17 cellular contexts compared by ENCODE assay signal in the genomic region with DNA sequence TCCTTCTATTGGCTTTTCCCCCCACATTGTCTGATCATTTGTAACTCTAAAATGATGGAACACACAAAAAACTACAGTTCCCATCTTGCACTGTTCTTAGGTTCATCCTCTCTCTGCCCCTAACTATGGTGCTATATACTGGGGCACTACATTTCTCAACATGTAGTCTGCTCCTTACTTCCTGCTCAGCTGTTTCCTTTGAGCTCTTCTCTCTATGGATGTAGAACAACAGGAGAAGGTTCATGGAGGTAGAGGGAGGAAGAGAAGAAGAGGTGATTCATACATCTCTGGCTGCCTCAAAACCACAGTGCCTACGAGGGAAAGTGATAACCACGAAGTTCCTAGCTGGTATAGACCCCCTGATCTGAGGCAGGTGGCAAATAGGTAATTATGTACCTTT. TPM values are rescaled to one million over a fixed set of nuclear protein-coding genes. Genes with fewer than 3 reads are reported as not detected.
DNase-seq lines count a peak whose midpoint lies in the region; ATAC-seq and TF ChIP-seq lines count a peak whose summit lies in the region.
"Had no signal": no experiment of that assay in that cellular context is flagged by ENCODE, and none has a peak within 500 bp of the region (broad histone marks: within the 10 kb centered on the region; RNA-seq: fewer than 3 reads in every experiment).

No MANE protein-coding gene starts in this region.

- no peak overlapping the region for H3K27ac ChIP-seq in tibial nerve
- H3K27ac ChIP-seq: gastrocnemius medialis, parathyroid adenoma, Peyer's patch, WERI-Rb-1 had no signal

- DNase-seq in HCEC 1CT (peak; percentile 7), MV-4-11 (lab: John Stamatoyannopoulos, UW) (peak; percentile 17), astrocyte of the spinal cord (ENCODE audit: low read depth, low spot score) (peak; percentile 61), non-pigmented ciliary epithelial cell (ENCODE audit: low read depth) (peak; percentile 13), tibial nerve (ENCODE audit: low spot score in 2 of 2) (no peak)
- DNase-seq: gastrocnemius medialis, NCI-H2029 treated with DMSO at 0.1 percent for 48 hours, NCI-H526, Peyer's patch, WERI-Rb-1 had no signal

- peaks cover 0 to 14% (median 4%) of the 10 kb centered on the region in 4 donors for H3K9me3 ChIP-seq in tibial nerve
- H3K9me3 ChIP-seq: gastrocnemius medialis had no signal

- no peaks in the 10 kb centered on the region for H3K27me3 ChIP-seq in tibial nerve
- H3K27me3 ChIP-seq: gastrocnemius medialis, Peyer's patch had no signal

- ATAC-seq in GM18498 (IDR thresholded peaks at IDR 0.05; ENCODE audit: unreplicated experiment) = no peak
- no peak for ATAC-seq in SK-N-SH treated with all-trans-retinoic acid at 6 μM for 48 hours
- ATAC-seq: gastrocnemius medialis had no signal

- TF ChIP-seq CTCF in astrocyte of the spinal cord (IDR thresholded peaks at IDR 0.05; ENCODE audit: low read depth, low read length) (no peak), tibial nerve (IDR thresholded peaks at IDR 0.05) (no peak)

- in situ Hi-C loops in astrocyte of the spinal cord (cut with HindIII; ENCODE audit: low sequenced_read_pairs) = no loop called here

- TF ChIP-seq EP300 in tibial nerve (IDR thresholded peaks at IDR 0.05) = no peak

- 72 to 76% methylated on average over 2 of the region's 2 CpGs for WGBS in tibial nerve, 2 donors

- H3K4me1 ChIP-seq in tibial nerve = no peaks in the 10 kb centered on the region
- H3K4me1 ChIP-seq: gastrocnemius medialis, parathyroid adenoma, Peyer's patch had no signal

- no peak for TF ChIP-seq POLR2A in tibial nerve (IDR thresholded peaks at IDR 0.05)

- H3K4me3 ChIP-seq in astrocyte of the spinal cord (ENCODE audit: low read depth, low read length) (no peak overlapping the region), tibial nerve (no peak overlapping the region)
- H3K4me3 ChIP-seq: gastrocnemius medialis, Peyer's patch had no signal

- no peaks in the 10 kb centered on the region for H3K36me3 ChIP-seq in tibial nerve
- H3K36me3 ChIP-seq: gastrocnemius medialis, Peyer's patch, WERI-Rb-1 had no signal

TF ChIP-seq in SK-N-SH treated with all-trans-retinoic acid at 6 μM for 48 hours, 23 proteins besides CTCF, POLR2A, EP300 and RAD21:
- TF ChIP-seq ZNF8 (CRISPR knock-in tag; IDR thresholded peaks at IDR 0.05) = no peak
- no peak for TF ChIP-seq SNAI2 (CRISPR knock-in tag; IDR thresholded peaks at IDR 0.05)
- no peak for TF ChIP-seq CSDC2 (CRISPR knock-in tag; IDR thresholded peaks at IDR 0.05)
- TF ChIP-seq ZNF565 (CRISPR knock-in tag; conservative IDR thresholded peaks at IDR 0.05; ENCODE audit: low read depth) = no peak
- TF ChIP-seq ZFP30 (CRISPR knock-in tag; IDR thresholded peaks at IDR 0.05) = no peak
- TF ChIP-seq, protein P1, sequence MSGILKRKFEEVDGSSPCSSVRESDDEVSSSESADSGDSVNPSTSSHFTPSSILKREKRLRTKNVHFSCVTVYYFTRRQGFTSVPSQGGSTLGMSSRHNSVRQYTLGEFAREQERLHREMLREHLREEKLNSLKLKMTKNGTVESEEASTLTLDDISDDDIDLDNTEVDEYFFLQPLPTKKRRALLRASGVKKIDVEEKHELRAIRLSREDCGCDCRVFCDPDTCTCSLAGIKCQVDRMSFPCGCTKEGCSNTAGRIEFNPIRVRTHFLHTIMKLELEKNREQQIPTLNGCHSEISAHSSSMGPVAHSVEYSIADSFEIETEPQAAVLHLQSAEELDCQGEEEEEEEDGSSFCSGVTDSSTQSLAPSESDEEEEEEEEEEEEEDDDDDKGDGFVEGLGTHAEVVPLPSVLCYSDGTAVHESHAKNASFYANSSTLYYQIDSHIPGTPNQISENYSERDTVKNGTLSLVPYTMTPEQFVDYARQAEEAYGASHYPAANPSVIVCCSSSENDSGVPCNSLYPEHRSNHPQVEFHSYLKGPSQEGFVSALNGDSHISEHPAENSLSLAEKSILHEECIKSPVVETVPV (CRISPR knock-in tag; IDR thresholded peaks at IDR 0.05) = no peak
- TF ChIP-seq OSR1 (CRISPR knock-in tag; IDR thresholded peaks at IDR 0.05) = no peak
- TF ChIP-seq TOX (CRISPR knock-in tag; IDR thresholded peaks at IDR 0.05; ENCODE audit: borderline replicate concordance) = no peak
- TF ChIP-seq TCF4 (CRISPR knock-in tag; IDR thresholded peaks at IDR 0.05; ENCODE audit: borderline replicate concordance) = no peak
- no peak for TF ChIP-seq GLIS3 (CRISPR knock-in tag; IDR thresholded peaks at IDR 0.05)

RNA-seq across cellular contexts. Expression of a gene that starts 7.0 kb away (rescaled TPM):
- total RNA-seq in tibial nerve = not detected
- total RNA-seq: activated CD8-positive, alpha-beta memory T cell treated with anti-CD3 and anti-CD28 coated beads for 36 hours; activated T-helper 2 cell treated with anti-CD3 and anti-CD28 coated beads, Interferon-gamma antibody, Interleukin-2, Interleukin-4, amounts not matched to agents 10 μg/mL and 5 μg/mL and 100 μg/mL, durations not matched to agents 14 hours and 24 hours and 36 hours; gastrocnemius medialis; liver; myocyte; Peyer's patch had no signal

Comparison
In these comparisons a context has a peak if more than half of its experiments do, and no peak if none do; other contexts are left out.
1. DNase-seq: peak in HCEC 1CT (single experiment), MV-4-11 (single experiment), astrocyte of the spinal cord (single experiment) and non-pigmented ciliary epithelial cell (single experiment); none in tibial nerve (0 of 2).